In the genomic region with DNA sequence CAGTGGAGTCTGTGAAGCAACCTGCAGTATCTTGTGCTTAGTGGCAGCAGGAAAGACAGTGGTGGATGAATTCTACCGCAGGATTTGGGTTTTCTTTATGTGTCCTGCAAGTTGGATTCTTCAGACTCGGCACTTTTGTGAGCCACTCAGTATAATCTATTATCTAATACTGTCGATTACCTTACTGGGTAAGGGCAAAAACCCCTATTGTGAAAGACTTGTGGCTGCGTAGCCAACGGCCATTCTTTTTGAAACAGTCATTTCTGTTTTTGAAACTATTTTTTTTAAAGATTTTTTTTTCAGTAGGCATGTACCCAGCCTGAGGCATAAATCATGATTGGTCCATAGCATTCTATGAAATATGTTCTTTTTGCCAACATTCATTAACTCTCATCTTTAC, we compare ENCODE assay signal across 10 cellular contexts. TPM values are rescaled to one million over a fixed set of nuclear protein-coding genes. Genes with fewer than 3 reads are reported as not detected.
DNase-seq lines count a peak whose midpoint lies in the region; ATAC-seq, FAIRE-seq and TF ChIP-seq lines count a peak whose summit lies in the region.
"Had no signal": no experiment of that assay in that cellular context is flagged by ENCODE, and none has a peak within 500 bp of the region (broad histone marks: within the 10 kb centered on the region; RNA-seq: fewer than 3 reads in every experiment).

No MANE protein-coding gene starts in this region.

- H3K9me3 ChIP-seq in HepG2 (ENCODE audit: low read length): no peaks in the 10 kb centered on the region

- H3K27ac Mint-ChIP-seq in HFFc6: peak overlapping the region; percentile 98
- no peak overlapping the region for H3K27ac Mint-ChIP-seq in activated CD8-positive, alpha-beta T cell treated with anti-CD3 and anti-CD28 coated beads, Interleukin-2, amount 10 ng/mL, durations not matched to agents 7 days and 5 days

- H3K9me3 Mint-ChIP-seq in HFFc6: no peaks in the 10 kb centered on the region
- H3K9me3 Mint-ChIP-seq in activated CD8-positive, alpha-beta T cell treated with anti-CD3 and anti-CD28 coated beads, Interleukin-2, amount 10 ng/mL, durations not matched to agents 7 days and 5 days (ENCODE audit: insufficient read depth): no peaks in the 10 kb centered on the region

- peak overlapping the region; percentile 97 for H3K4me3 Mint-ChIP-seq in HFFc6
- peak overlapping the region; percentile 98 for H3K4me3 Mint-ChIP-seq in activated CD8-positive, alpha-beta T cell treated with anti-CD3 and anti-CD28 coated beads, Interleukin-2, amount 10 ng/mL, durations not matched to agents 7 days and 5 days

- TF ChIP-seq POLR2A in HepG2 (IDR thresholded peaks at IDR 0.05; ENCODE audit: insufficient read depth in 1 of 2, low read depth in 2 of 2, low read length in 2 of 2): no peak

- no peak for FAIRE-seq in HepG2 (lab: Jason Lieb, UNC)

- peaks cover 9% of the 10 kb centered on the region for H3K27me3 Mint-ChIP-seq in HFFc6 (ENCODE audit: insufficient read depth)
- H3K27me3 Mint-ChIP-seq in activated CD8-positive, alpha-beta T cell treated with anti-CD3 and anti-CD28 coated beads, Interleukin-2, amount 10 ng/mL, durations not matched to agents 7 days and 5 days (ENCODE audit: low read depth): peaks cover 9% of the 10 kb centered on the region

- H3K4me1 Mint-ChIP-seq in HFFc6 (ENCODE audit: low read depth): peaks cover 39% of the 10 kb centered on the region
- peaks cover 20% of the 10 kb centered on the region for H3K4me1 Mint-ChIP-seq in activated CD8-positive, alpha-beta T cell treated with anti-CD3 and anti-CD28 coated beads, Interleukin-2, amount 10 ng/mL, durations not matched to agents 7 days and 5 days (ENCODE audit: low read depth)

- BruUV-seq in HepG2 (replicated peaks; lab: Mats Ljungman, UMichigan): no TSS peak

- WGBS in HepG2 (ENCODE audit: low lambda C conversion rate): 6% methylated on average over 4 of the region's 5 CpGs

- TF ChIP-seq RAD21 in HepG2 (CRISPR knock-in tag; IDR thresholded peaks at IDR 0.05): no peak

- peaks cover under 1 to 3% of the 10 kb centered on the region in 2 experiments for H3K36me3 ChIP-seq in HepG2 (replicated peaks in 1 of 2; ENCODE audit: control insufficient read depth in 1 of 2, insufficient read depth in 2 of 2, low read length in 2 of 2)
- H3K36me3 ChIP-seq: brain microvascular endothelial cell had no signal

- peaks cover 25% of the 10 kb centered on the region for H3K79me2 ChIP-seq in HepG2 (ENCODE audit: insufficient read depth, low read length)

- H3K27me3 ChIP-seq in HepG2 (ENCODE audit: control insufficient read depth in 1 of 2, insufficient read depth in 2 of 2, low read length in 2 of 2): peaks cover 0 to 10% of the 10 kb centered on the region in 2 experiments; a peak in 2 of 5 replicates
- H3K27me3 ChIP-seq: brain microvascular endothelial cell had no signal

- peaks cover 10% of the 10 kb centered on the region for H3K36me3 Mint-ChIP-seq in HFFc6 (ENCODE audit: low read depth)
- H3K36me3 Mint-ChIP-seq in activated CD8-positive, alpha-beta T cell treated with anti-CD3 and anti-CD28 coated beads, Interleukin-2, amount 10 ng/mL, durations not matched to agents 7 days and 5 days (ENCODE audit: low read depth): peaks cover 5% of the 10 kb centered on the region

- DNase-seq in AG10803 (ENCODE audit: low read depth) (peak; percentile 56), HFFc6 (no peak), HepG2 (ENCODE audit: low spot score) (no peak), cortex of kidney (lab: John Stamatoyannopoulos, UW) (no peak)
- DNase-seq in activated CD8-positive, alpha-beta T cell treated with anti-CD3 and anti-CD28 coated beads, Interleukin-2, amount 10 ng/mL, durations not matched to agents 7 days and 5 days: no peak
- DNase-seq in stimulated activated CD4-positive, alpha-beta T cell treated with anti-CD3 and anti-CD28 coated beads, Interleukin-4, amount 100 ng/mL, for 24 hours: no peak
- DNase-seq: brain microvascular endothelial cell, NCI-H2171 treated with DMSO at 0.1 percent for 48 hours had no signal

- CTCF ChIA-PET in activated CD8-positive, alpha-beta T cell treated with anti-CD3 and anti-CD28 coated beads, Interleukin-2, amount 10 ng/mL, durations not matched to agents 7 days and 5 days (lab: Charles Lee): no interaction called here
- CTCF ChIA-PET in HepG2 (lab: Yijun Ruan, JAX; ENCODE audit: low intra/inter-chr PET ratio, low total read pairs): no interaction called here

- peak overlapping the region; percentile 43 for H3K27ac ChIP-seq in HepG2 (ENCODE audit: extremely low read length, insufficient read depth, low read length)
- H3K27ac ChIP-seq: brain microvascular endothelial cell had no signal

- H3K9ac ChIP-seq in HepG2 (ENCODE audit: insufficient read depth, low read depth, low read length): peak overlapping the region; percentile 79; the same call in 1 of the 2 replicates

- in situ Hi-C loops in HepG2 (cut with HindIII; ENCODE audit: extremely low pct_ligation_motif_present, low pct_unique_long_range_greater_than_20kb): no loop called here

- H3K4me3 ChIP-seq in AG10803 (ENCODE audit: low read length) (no peak overlapping the region), HepG2 (replicated peaks in 1 of 3; ENCODE audit: insufficient read depth in 1 of 3, low read depth in 2 of 3, low read length in 3 of 3) (peak overlapping the region in 2 of 3 experiments; percentile 78 to 88; a peak in 2 of 6 replicates)

- TF ChIP-seq CTCF in AG10803 (conservative IDR thresholded peaks at IDR 0.05; ENCODE audit: low read length): no peak
- TF ChIP-seq CTCF in HFFc6 (IDR thresholded peaks at IDR 0.05): no peak
- no peak for TF ChIP-seq CTCF in HepG2 (CRISPR knock-in tag; IDR thresholded peaks at IDR 0.05)

- H3K4me1 ChIP-seq in HepG2 (ENCODE audit: insufficient read depth, low read length): peaks cover 43% of the 10 kb centered on the region

- ATAC-seq in activated CD8-positive, alpha-beta T cell treated with anti-CD3 and anti-CD28 coated beads, Interleukin-2, amount 10 ng/mL, durations not matched to agents 7 days and 5 days: no peak
- no peak for ATAC-seq in HepG2
- no peak for ATAC-seq in HG03280 (IDR thresholded peaks at IDR 0.05; ENCODE audit: unreplicated experiment)
- ATAC-seq in HG03565 (IDR thresholded peaks at IDR 0.05; ENCODE audit: unreplicated experiment): no peak

- intact Hi-C loops in HepG2 (cut with micrococcal nuclease; ENCODE audit: unreplicated experiment): no loop called here

- H3K4me2 ChIP-seq in HepG2 (ENCODE audit: low read depth, low read length): peak overlapping the region; percentile 90

- POLR2A ChIA-PET in activated CD8-positive, alpha-beta T cell treated with anti-CD3 and anti-CD28 coated beads, Interleukin-2, amount 10 ng/mL, durations not matched to agents 7 days and 5 days (lab: Charles Lee): interaction anchor here (0.7 to 1.4 kb wide), 2 partner anchors 12 to 1083 kb away, joined by 3 to 4 read pairs; no protein-coding TSS in a partner anchor
- POLR2A ChIA-PET in HepG2 (lab: Yijun Ruan, JAX): interaction anchor here (0.7 to 1.2 kb wide), 2 partner anchors 8 to 21 kb away, joined by 3 to 4 read pairs; no protein-coding TSS in a partner anchor

- TF ChIP-seq EP300 in HepG2 (IDR thresholded peaks at IDR 0.05; ENCODE audit: low read depth in 2 of 2, low read length in 2 of 2) (no peak), HepG2 (CRISPR knock-in tag; IDR thresholded peaks at IDR 0.05; ENCODE audit: borderline replicate concordance) (no peak)

- H4K20me1 ChIP-seq in HepG2 (ENCODE audit: insufficient read depth, low read length): no peaks in the 10 kb centered on the region

- H2AFZ ChIP-seq in HepG2 (ENCODE audit: low read length): peak overlapping the region; percentile 81

RNA-seq across cellular contexts. Expression of gene KDM4A, which starts 1.5 kb away (rescaled TPM):
- 10 to 100 TPM; 24.8 to 37.0 (median 32.1) TPM for total RNA-seq in HFFc6 (2021; fragmentation: NEBNext Ultra II Directional; extraction: Animal tissue kit (Norgen Biotek cat#: 25700))
- 10 to 100 TPM; 31.5 to 37.8 TPM for total RNA-seq in activated CD8-positive, alpha-beta T cell treated with anti-CD3 and anti-CD28 coated beads, Interleukin-2, amount 10 ng/mL, durations not matched to agents 7 days and 5 days
- 20.9 and 27.4 TPM in 2 replicates for total RNA-seq in HepG2 (2016; rRNA removed; fragmentation: Illumina TruSeq; extraction: Trizol)
- 2.7 and 3.3 TPM in 2 replicates for total RNA-seq in HepG2 (2016; cell fraction: cytosol; rRNA removed; fragmentation: Illumina TruSeq; extraction: Trizol; ENCODE audit: low read depth)
- total RNA-seq in HepG2 (2016; cell fraction: insoluble cytoplasmic fraction; rRNA removed; fragmentation: Illumina TruSeq; extraction: Trizol): 21.8 and 25.6 TPM in 2 replicates
- total RNA-seq in HepG2 (2016; cell fraction: membrane; rRNA removed; fragmentation: Illumina TruSeq; extraction: Trizol): 7.4 and 7.7 TPM in 2 replicates
- total RNA-seq in HepG2 (2016; cell fraction: nucleus; rRNA removed; fragmentation: Illumina TruSeq; extraction: Trizol): 17.4 and 18.8 TPM in 2 replicates
- polyA plus RNA-seq in HepG2 (2011; rRNA removed): 8.7 and 9.7 TPM in 2 replicates
- 5.2 and 7.2 TPM in 2 replicates for polyA plus RNA-seq in HepG2 (2011; cell fraction: cytosol; rRNA removed)
- polyA plus RNA-seq in HepG2 (2011; cell fraction: nucleus; rRNA removed): 7.6 and 9.7 TPM in 2 replicates
- polyA plus RNA-seq in HepG2 (2012): 8.7 and 12.1 TPM in 2 replicates
- polyA plus RNA-seq in HepG2 (2016; cell fraction: cytosol; fragmentation: Illumina TruSeq; extraction: Trizol; ENCODE audit: low read depth): 0.76 and 0.90 TPM in 2 replicates
- polyA plus RNA-seq in HepG2 (2016; cell fraction: insoluble cytoplasmic fraction; fragmentation: Illumina TruSeq; extraction: Trizol; ENCODE audit: low read depth): 15.7 and 20.7 TPM in 2 replicates
- 2.3 and 2.4 TPM in 2 replicates for polyA plus RNA-seq in HepG2 (2016; cell fraction: membrane; fragmentation: Illumina TruSeq; extraction: Trizol; ENCODE audit: low read depth)
- 15.9 and 19.8 TPM in 2 replicates for polyA plus RNA-seq in HepG2 (2016; cell fraction: nucleus; fragmentation: Illumina TruSeq; extraction: Trizol; ENCODE audit: insufficient read depth, low read depth)
- 12.2 and 36.0 TPM in 2 replicates for polyA minus RNA-seq in HepG2 (2011; rRNA and poly(A)+ RNA removed; ENCODE audit: low replicate concordance)
- 5.9 and 8.2 TPM in 2 replicates for polyA minus RNA-seq in HepG2 (2011; cell fraction: cytosol; rRNA and poly(A)+ RNA removed)
- polyA minus RNA-seq in HepG2 (2011; cell fraction: nucleus; rRNA and poly(A)+ RNA removed): 22.1 and 29.7 TPM in 2 replicates

RNA-seq across cellular contexts. Expression of gene ST3GAL3, which starts 58.9 kb away (rescaled TPM):
- total RNA-seq in HFFc6 (2021; fragmentation: NEBNext Ultra II Directional; extraction: Animal tissue kit (Norgen Biotek cat#: 25700)): 10 to 100 TPM; 15.2 to 22.3 (median 18.0) TPM
- 10 to 100 TPM; 20.4 to 23.3 TPM for total RNA-seq in activated CD8-positive, alpha-beta T cell treated with anti-CD3 and anti-CD28 coated beads, Interleukin-2, amount 10 ng/mL, durations not matched to agents 7 days and 5 days
- 3.4 and 5.1 TPM in 2 replicates for total RNA-seq in HepG2 (2016; rRNA removed; fragmentation: Illumina TruSeq; extraction: Trizol)
- 5.4 and 6.6 TPM in 2 replicates for total RNA-seq in HepG2 (2016; cell fraction: cytosol; rRNA removed; fragmentation: Illumina TruSeq; extraction: Trizol; ENCODE audit: low read depth)
- 2.8 and 4.6 TPM in 2 replicates for total RNA-seq in HepG2 (2016; cell fraction: insoluble cytoplasmic fraction; rRNA removed; fragmentation: Illumina TruSeq; extraction: Trizol)
- total RNA-seq in HepG2 (2016; cell fraction: membrane; rRNA removed; fragmentation: Illumina TruSeq; extraction: Trizol): 8.5 and 8.7 TPM in 2 replicates
- 11.8 and 11.9 TPM in 2 replicates for total RNA-seq in HepG2 (2016; cell fraction: nucleus; rRNA removed; fragmentation: Illumina TruSeq; extraction: Trizol)
- 7.1 and 8.1 TPM in 2 replicates for polyA plus RNA-seq in HepG2 (2011; rRNA removed)
- 7.1 and 7.2 TPM in 2 replicates for polyA plus RNA-seq in HepG2 (2011; cell fraction: cytosol; rRNA removed)
- 19.2 and 19.5 TPM in 2 replicates for polyA plus RNA-seq in HepG2 (2011; cell fraction: nucleus; rRNA removed)
- 8.2 and 8.6 TPM in 2 replicates for polyA plus RNA-seq in HepG2 (2012)
- 4.9 and 5.7 TPM in 2 replicates for polyA plus RNA-seq in HepG2 (2016; cell fraction: cytosol; fragmentation: Illumina TruSeq; extraction: Trizol; ENCODE audit: low read depth)
- polyA plus RNA-seq in HepG2 (2016; cell fraction: insoluble cytoplasmic fraction; fragmentation: Illumina TruSeq; extraction: Trizol; ENCODE audit: low read depth): 4.6 and 5.3 TPM in 2 replicates
- polyA plus RNA-seq in HepG2 (2016; cell fraction: membrane; fragmentation: Illumina TruSeq; extraction: Trizol; ENCODE audit: low read depth): 8.5 and 11.7 TPM in 2 replicates
- 15.9 and 17.9 TPM in 2 replicates for polyA plus RNA-seq in HepG2 (2016; cell fraction: nucleus; fragmentation: Illumina TruSeq; extraction: Trizol; ENCODE audit: insufficient read depth, low read depth)
- 14.7 and 20.2 TPM in 2 replicates for polyA minus RNA-seq in HepG2 (2011; rRNA and poly(A)+ RNA removed; ENCODE audit: low replicate concordance)
- 7.6 and 9.7 TPM in 2 replicates for polyA minus RNA-seq in HepG2 (2011; cell fraction: cytosol; rRNA and poly(A)+ RNA removed)
- 20.2 and 21.6 TPM in 2 replicates for polyA minus RNA-seq in HepG2 (2011; cell fraction: nucleus; rRNA and poly(A)+ RNA removed)
